ENCODE assay signal across 14 cellular contexts in genomic region chr3:32436816-32437189, GRCh38. TPM values are rescaled to one million over a fixed set of nuclear protein-coding genes. Genes with fewer than 3 reads are reported as not detected.
DNase-seq lines count a peak whose midpoint lies in the region; ATAC-seq lines count a peak whose summit lies in the region.
"Had no signal": no experiment of that assay in that cellular context is flagged by ENCODE, and none has a peak within 500 bp of the region (broad histone marks: within the 10 kb centered on the region; RNA-seq: fewer than 3 reads in every experiment).

No MANE protein-coding gene starts in this region.

- H3K4me1 Mint-ChIP-seq in T-helper 2 cell treated with Interferon-gamma antibody and Interleukin-4, amounts not matched to agents 5 μg/mL and 100 μg/mL, for 36 hours (ENCODE audit: low read depth) = peaks cover 60% of the 10 kb centered on the region
- H3K4me1 Mint-ChIP-seq in effector memory CD8-positive, alpha-beta T cell (ENCODE audit: low read depth in 2 of 2) = peaks cover 40 to 67% of the 10 kb centered on the region in 2 donors

- H3K27me3 ChIP-seq in aorta (ENCODE audit: control insufficient read depth in 1 of 2, insufficient read depth in 2 of 2, low read length in 1 of 2) = no peaks in the 10 kb centered on the region

- no peak overlapping the region for H3K27ac ChIP-seq in aorta (ENCODE audit: low read depth in 1 of 2, low read length in 2 of 2)
- H3K27ac ChIP-seq: 22Rv1, epithelial cell of prostate had no signal

- H3K27me3 Mint-ChIP-seq in T-helper 2 cell treated with Interferon-gamma antibody and Interleukin-4, amounts not matched to agents 5 μg/mL and 100 μg/mL, for 36 hours (ENCODE audit: low read depth) = no peaks in the 10 kb centered on the region
- no peaks in the 10 kb centered on the region for H3K27me3 Mint-ChIP-seq in effector memory CD8-positive, alpha-beta T cell

- H3K36me3 Mint-ChIP-seq in T-helper 2 cell treated with Interferon-gamma antibody and Interleukin-4, amounts not matched to agents 5 μg/mL and 100 μg/mL, for 36 hours (ENCODE audit: low read depth) = peaks cover 7% of the 10 kb centered on the region
- H3K36me3 Mint-ChIP-seq in effector memory CD8-positive, alpha-beta T cell (ENCODE audit: insufficient read depth) = peaks cover 3% of the 10 kb centered on the region
- H3K36me3 Mint-ChIP-seq: mesothelial cell of epicardium had no signal

- H3K4me3 Mint-ChIP-seq in T-helper 2 cell treated with Interferon-gamma antibody and Interleukin-4, amounts not matched to agents 5 μg/mL and 100 μg/mL, for 36 hours = peak overlapping the region; percentile 37
- H3K4me3 Mint-ChIP-seq in effector memory CD8-positive, alpha-beta T cell = peak overlapping the region; percentile 4 to 31
- H3K4me3 Mint-ChIP-seq: mesothelial cell of epicardium had no signal

- peak; percentile 24 for ATAC-seq in GM21717 (IDR thresholded peaks at IDR 0.05; ENCODE audit: unreplicated experiment)
- peak; percentile 34 for ATAC-seq in HG03432 (IDR thresholded peaks at IDR 0.05; ENCODE audit: unreplicated experiment)
- ATAC-seq in effector memory CD8-positive, alpha-beta T cell (replicated peaks) = no peak
- no peak for ATAC-seq in aorta (ENCODE audit: low FRiP score)

- 95 to 96% methylated on average over 4 of the region's 4 CpGs for WGBS in aorta, 2 donors

- H3K4me3 ChIP-seq in aorta (ENCODE audit: low read length in 2 of 2) = no peak overlapping the region

- H3K9me3 Mint-ChIP-seq in T-helper 2 cell treated with Interferon-gamma antibody and Interleukin-4, amounts not matched to agents 5 μg/mL and 100 μg/mL, for 36 hours = no peaks in the 10 kb centered on the region
- H3K9me3 Mint-ChIP-seq in effector memory CD8-positive, alpha-beta T cell = no peaks in the 10 kb centered on the region
- H3K9me3 Mint-ChIP-seq: mesothelial cell of epicardium had no signal

- H3K36me3 ChIP-seq in aorta (ENCODE audit: control insufficient read depth in 1 of 2, insufficient read depth in 2 of 2, low read length in 1 of 2) = no peaks in the 10 kb centered on the region

- no peak for DNase-seq in T-helper 2 cell treated with Interferon-gamma antibody and Interleukin-4, amounts not matched to agents 5 μg/mL and 100 μg/mL, for 36 hours (ENCODE audit: low spot score)
- DNase-seq in T-helper 2 cell (no peak), NCI-H1930 (lab: John Stamatoyannopoulos, UW) (no peak), aorta (no peak), NOMO-1 treated with DMSO at 0.1 percent for 48 hours (lab: John Stamatoyannopoulos, UW; ENCODE audit: unreplicated experiment) (no peak)
- DNase-seq in effector memory CD8-positive, alpha-beta T cell = no peak
- DNase-seq: activated CD4-positive, alpha-beta T cell treated with anti-CD3 and anti-CD28 coated beads for 4 hours; DMS79 treated with DMSO at 0.1 percent for 48 hours; SIG-M5 had no signal

- H3K4me1 ChIP-seq in aorta (ENCODE audit: control insufficient read depth in 1 of 2, insufficient read depth in 2 of 2, low read length in 2 of 2) = no peaks in the 10 kb centered on the region

- intact Hi-C loops in aorta (cut with DNase I) = no loop called here

- H3K9me3 ChIP-seq in aorta (ENCODE audit: control insufficient read depth, low read length) = no peaks in the 10 kb centered on the region

- peak overlapping the region; percentile 74 for H3K27ac Mint-ChIP-seq in T-helper 2 cell treated with Interferon-gamma antibody and Interleukin-4, amounts not matched to agents 5 μg/mL and 100 μg/mL, for 36 hours
- H3K27ac Mint-ChIP-seq in effector memory CD8-positive, alpha-beta T cell = peak overlapping the region; percentile 86 to 87
- H3K27ac Mint-ChIP-seq: mesothelial cell of epicardium had no signal

RNA-seq across cellular contexts. Expression of gene CMTM7, which starts 45.1 kb away (rescaled TPM):
- 10 to 100 TPM; 11.8 to 17.3 TPM for total RNA-seq in aorta
- 1 to 10 TPM; 2.0 to 5.0 TPM for polyA plus RNA-seq in aorta

Comparison
In these comparisons a context has a peak if more than half of its experiments do, and no peak if none do; other contexts are left out.
1. ATAC-seq: peak in GM21717 (single experiment) and HG03432 (single experiment); none in effector memory CD8-positive, alpha-beta T cell (single experiment) and aorta (single experiment).